In the genomic region with DNA sequence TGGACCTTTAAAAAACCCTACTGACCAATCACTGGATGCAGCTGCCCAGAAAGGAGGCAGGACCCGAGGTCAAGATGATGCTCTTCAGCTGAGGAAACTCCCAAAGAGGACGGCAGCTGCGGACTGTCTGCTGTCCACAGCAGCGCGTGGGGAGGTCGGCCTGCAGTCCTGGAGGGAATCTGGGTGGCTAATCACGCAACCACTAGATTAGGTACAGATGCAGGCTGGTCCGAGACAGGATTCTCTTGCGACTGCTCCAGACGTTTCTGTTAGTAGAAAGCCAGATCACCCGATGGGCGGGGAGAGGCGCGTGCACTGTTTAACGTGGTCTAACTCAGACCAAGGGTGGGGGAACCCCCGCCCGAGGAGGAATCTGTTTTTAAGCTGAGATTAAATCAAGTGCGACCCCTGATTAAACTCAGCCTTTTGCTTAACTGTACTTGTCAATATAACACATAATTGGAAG, we compare ENCODE assay signal across 1 cellular context.
TF ChIP-seq lines count a peak whose summit lies in the region.

No MANE protein-coding gene starts in this region.

TF ChIP-seq in GM23338, 12 proteins besides CTCF, POLR2A, EP300 and RAD21 (continued from another document):
- TF ChIP-seq, protein P1, sequence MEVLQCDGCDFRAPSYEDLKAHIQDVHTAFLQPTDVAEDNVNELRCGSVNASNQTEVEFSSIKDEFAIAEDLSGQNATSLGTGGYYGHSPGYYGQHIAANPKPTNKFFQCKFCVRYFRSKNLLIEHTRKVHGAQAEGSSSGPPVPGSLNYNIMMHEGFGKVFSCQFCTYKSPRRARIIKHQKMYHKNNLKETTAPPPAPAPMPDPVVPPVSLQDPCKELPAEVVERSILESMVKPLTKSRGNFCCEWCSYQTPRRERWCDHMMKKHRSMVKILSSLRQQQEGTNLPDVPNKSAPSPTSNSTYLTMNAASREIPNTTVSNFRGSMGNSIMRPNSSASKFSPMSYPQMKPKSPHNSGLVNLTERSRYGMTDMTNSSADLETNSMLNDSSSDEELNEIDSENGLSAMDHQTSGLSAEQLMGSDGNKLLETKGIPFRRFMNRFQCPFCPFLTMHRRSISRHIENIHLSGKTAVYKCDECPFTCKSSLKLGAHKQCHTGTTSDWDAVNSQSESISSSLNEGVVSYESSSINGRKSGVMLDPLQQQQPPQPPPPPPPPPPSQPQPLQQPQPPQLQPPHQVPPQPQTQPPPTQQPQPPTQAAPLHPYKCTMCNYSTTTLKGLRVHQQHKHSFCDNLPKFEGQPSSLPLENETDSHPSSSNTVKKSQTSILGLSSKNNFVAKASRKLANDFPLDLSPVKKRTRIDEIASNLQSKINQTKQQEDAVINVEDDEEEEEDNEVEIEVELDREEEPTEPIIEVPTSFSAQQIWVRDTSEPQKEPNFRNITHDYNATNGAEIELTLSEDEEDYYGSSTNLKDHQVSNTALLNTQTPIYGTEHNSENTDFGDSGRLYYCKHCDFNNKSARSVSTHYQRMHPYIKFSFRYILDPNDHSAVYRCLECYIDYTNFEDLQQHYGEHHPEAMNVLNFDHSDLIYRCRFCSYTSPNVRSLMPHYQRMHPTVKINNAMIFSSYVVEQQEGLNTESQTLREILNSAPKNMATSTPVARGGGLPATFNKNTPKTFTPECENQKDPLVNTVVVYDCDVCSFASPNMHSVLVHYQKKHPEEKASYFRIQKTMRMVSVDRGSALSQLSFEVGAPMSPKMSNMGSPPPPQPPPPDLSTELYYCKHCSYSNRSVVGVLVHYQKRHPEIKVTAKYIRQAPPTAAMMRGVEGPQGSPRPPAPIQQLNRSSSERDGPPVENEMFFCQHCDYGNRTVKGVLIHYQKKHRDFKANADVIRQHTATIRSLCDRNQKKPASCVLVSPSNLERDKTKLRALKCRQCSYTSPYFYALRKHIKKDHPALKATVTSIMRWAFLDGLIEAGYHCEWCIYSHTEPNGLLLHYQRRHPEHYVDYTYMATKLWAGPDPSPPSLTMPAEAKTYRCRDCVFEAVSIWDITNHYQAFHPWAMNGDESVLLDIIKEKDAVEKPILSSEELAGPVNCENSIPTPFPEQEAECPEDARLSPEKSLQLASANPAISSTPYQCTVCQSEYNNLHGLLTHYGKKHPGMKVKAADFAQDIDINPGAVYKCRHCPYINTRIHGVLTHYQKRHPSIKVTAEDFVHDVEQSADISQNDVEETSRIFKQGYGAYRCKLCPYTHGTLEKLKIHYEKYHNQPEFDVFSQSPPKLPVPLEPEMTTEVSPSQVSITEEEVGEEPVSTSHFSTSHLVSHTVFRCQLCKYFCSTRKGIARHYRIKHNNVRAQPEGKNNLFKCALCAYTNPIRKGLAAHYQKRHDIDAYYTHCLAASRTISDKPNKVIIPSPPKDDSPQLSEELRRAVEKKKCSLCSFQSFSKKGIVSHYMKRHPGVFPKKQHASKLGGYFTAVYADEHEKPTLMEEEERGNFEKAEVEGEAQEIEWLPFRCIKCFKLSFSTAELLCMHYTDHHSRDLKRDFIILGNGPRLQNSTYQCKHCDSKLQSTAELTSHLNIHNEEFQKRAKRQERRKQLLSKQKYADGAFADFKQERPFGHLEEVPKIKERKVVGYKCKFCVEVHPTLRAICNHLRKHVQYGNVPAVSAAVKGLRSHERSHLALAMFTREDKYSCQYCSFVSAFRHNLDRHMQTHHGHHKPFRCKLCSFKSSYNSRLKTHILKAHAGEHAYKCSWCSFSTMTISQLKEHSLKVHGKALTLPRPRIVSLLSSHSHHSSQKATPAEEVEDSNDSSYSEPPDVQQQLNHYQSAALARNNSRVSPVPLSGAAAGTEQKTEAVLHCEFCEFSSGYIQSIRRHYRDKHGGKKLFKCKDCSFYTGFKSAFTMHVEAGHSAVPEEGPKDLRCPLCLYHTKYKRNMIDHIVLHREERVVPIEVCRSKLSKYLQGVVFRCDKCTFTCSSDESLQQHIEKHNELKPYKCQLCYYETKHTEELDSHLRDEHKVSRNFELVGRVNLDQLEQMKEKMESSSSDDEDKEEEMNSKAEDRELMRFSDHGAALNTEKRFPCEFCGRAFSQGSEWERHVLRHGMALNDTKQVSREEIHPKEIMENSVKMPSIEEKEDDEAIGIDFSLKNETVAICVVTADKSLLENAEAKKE (CRISPR knock-in tag; IDR thresholded peaks at IDR 0.05) = no peak
- TF ChIP-seq EZH2 (IDR thresholded peaks at IDR 0.05; ENCODE audit: low read depth, unreplicated experiment) = no peak
- TF ChIP-seq, protein P2, sequence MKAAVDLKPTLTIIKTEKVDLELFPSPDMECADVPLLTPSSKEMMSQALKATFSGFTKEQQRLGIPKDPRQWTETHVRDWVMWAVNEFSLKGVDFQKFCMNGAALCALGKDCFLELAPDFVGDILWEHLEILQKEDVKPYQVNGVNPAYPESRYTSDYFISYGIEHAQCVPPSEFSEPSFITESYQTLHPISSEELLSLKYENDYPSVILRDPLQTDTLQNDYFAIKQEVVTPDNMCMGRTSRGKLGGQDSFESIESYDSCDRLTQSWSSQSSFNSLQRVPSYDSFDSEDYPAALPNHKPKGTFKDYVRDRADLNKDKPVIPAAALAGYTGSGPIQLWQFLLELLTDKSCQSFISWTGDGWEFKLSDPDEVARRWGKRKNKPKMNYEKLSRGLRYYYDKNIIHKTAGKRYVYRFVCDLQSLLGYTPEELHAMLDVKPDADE (IDR thresholded peaks at IDR 0.05) = no peak
- no peak for TF ChIP-seq STAT1 (IDR thresholded peaks at IDR 0.05; ENCODE audit: unreplicated experiment)
